8 cellular contexts compared by ENCODE assay signal in the genomic region with DNA sequence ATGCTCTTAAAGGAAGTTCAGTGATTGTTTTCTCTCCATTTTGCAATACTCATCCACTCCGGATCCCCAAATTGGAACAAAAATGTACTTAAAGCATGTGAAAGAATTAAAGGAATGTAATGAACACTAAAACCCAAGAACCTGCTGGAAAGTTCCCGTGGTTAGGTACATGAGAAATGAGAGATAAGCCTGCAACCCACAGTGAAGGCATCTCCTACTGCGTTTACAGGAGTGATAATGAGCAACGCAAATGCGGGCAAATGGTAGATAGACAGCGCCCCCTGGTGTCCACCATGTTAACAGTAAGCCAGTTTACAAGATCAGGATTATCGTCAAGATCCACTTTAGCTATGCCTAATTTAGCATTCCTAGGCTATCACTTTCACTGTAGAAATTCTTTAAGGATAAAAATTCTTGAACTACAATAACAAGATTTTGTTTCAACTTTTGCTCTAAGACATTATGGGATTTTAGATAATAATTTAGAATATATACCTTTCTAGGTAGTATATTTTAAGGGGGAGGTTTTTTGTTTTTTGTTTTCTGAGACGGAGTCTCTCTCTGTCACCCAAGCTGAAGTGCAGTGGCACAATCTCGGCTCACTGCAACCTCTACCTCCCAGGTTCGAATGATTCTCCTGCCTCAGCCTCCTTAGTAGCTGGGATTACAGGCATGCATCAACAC. TPM values are rescaled to one million over a fixed set of nuclear protein-coding genes. Genes with fewer than 3 reads are reported as not detected.
DNase-seq lines count a peak whose midpoint lies in the region; ATAC-seq and TF ChIP-seq lines count a peak whose summit lies in the region.

No MANE protein-coding gene starts in this region.

- no peaks in the 10 kb centered on the region for H3K9me3 ChIP-seq in ascending aorta
- H3K9me3 ChIP-seq in right atrium auricular region: no peaks in the 10 kb centered on the region

- H3K27me3 ChIP-seq in ascending aorta (no peaks in the 10 kb centered on the region), right atrium auricular region (no peaks in the 10 kb centered on the region)

- peaks cover 3% of the 10 kb centered on the region for H3K4me1 Mint-ChIP-seq in T-helper 2 cell treated with Interferon-gamma antibody and Interleukin-4, amounts not matched to agents 5 μg/mL and 100 μg/mL, for 36 hours (ENCODE audit: low read depth)

- no peaks in the 10 kb centered on the region for H3K27me3 Mint-ChIP-seq in T-helper 2 cell treated with Interferon-gamma antibody and Interleukin-4, amounts not matched to agents 5 μg/mL and 100 μg/mL, for 36 hours (ENCODE audit: low read depth)

- no peak overlapping the region for H3K27ac Mint-ChIP-seq in T-helper 2 cell treated with Interferon-gamma antibody and Interleukin-4, amounts not matched to agents 5 μg/mL and 100 μg/mL, for 36 hours

- no peaks in the 10 kb centered on the region for H3K9me3 Mint-ChIP-seq in T-helper 2 cell treated with Interferon-gamma antibody and Interleukin-4, amounts not matched to agents 5 μg/mL and 100 μg/mL, for 36 hours

- peak; percentile 78 to 85 (median 85) for TF ChIP-seq CTCF in ascending aorta (IDR thresholded peaks at IDR 0.05)
- peak; percentile 79 to 93 for TF ChIP-seq CTCF in right atrium auricular region (IDR thresholded peaks at IDR 0.05)

- H3K36me3 ChIP-seq in ascending aorta (peaks cover 36 to 38% of the 10 kb centered on the region in 2 donors), right atrium auricular region (peaks cover 13% of the 10 kb centered on the region)

- intact Hi-C loops in ascending aorta (cut with DNase I): loop anchor here (1.0 to 5.0 kb wide), 4 partner anchors 64 to 276 kb away; partner anchors contain the start of gene SIK2
- intact Hi-C loops in sciatic nerve (cut with DNase I): loop anchor here (10.0 kb wide), 2 partner anchors 57 to 277 kb away; no protein-coding TSS in a partner anchor

- H3K4me3 ChIP-seq in ascending aorta (no peak overlapping the region), right atrium auricular region (no peak overlapping the region)

- peaks cover 0 to 2% of the 10 kb centered on the region in 2 donors for H3K4me1 ChIP-seq in ascending aorta
- H3K4me1 ChIP-seq in right atrium auricular region: no peaks in the 10 kb centered on the region

- no peak overlapping the region for H3K4me3 Mint-ChIP-seq in T-helper 2 cell treated with Interferon-gamma antibody and Interleukin-4, amounts not matched to agents 5 μg/mL and 100 μg/mL, for 36 hours

- H3K27ac ChIP-seq in ascending aorta (no peak overlapping the region), right atrium auricular region (no peak overlapping the region)

- ATAC-seq in HG02588 (IDR thresholded peaks at IDR 0.05; ENCODE audit: unreplicated experiment) (peak; percentile 54), sciatic nerve (peak; percentile 94), GM18870 (IDR thresholded peaks at IDR 0.05; ENCODE audit: unreplicated experiment) (no peak)

- DNase-seq in DMS79 (lab: John Stamatoyannopoulos, UW) (peak; percentile 75), NCI-H1930 (lab: John Stamatoyannopoulos, UW) (peak; percentile 29 to 66), ascending aorta (ENCODE audit: low spot score in 2 of 2) (peak; percentile 54 to 94), right atrium auricular region (ENCODE audit: low spot score) (peak; percentile 96), sciatic nerve (ENCODE audit: low spot score) (peak; percentile 95)
- peak; percentile 75 for DNase-seq in T-helper 2 cell treated with Interferon-gamma antibody and Interleukin-4, amounts not matched to agents 5 μg/mL and 100 μg/mL, for 36 hours (ENCODE audit: low spot score)

- H3K36me3 Mint-ChIP-seq in T-helper 2 cell treated with Interferon-gamma antibody and Interleukin-4, amounts not matched to agents 5 μg/mL and 100 μg/mL, for 36 hours (ENCODE audit: low read depth): peaks cover 18% of the 10 kb centered on the region

RNA-seq across cellular contexts. Expression of gene ALG9, which starts 29.9 kb away (rescaled TPM):
- total RNA-seq in ascending aorta (16.8 TPM), right atrium auricular region (10 to 100 TPM; 22.2 to 32.4 TPM), sciatic nerve (27.6 TPM)

RNA-seq across cellular contexts. Expression of gene FDXACB1, which starts 37.5 kb away (rescaled TPM):
- total RNA-seq in ascending aorta: 0.53 TPM
- total RNA-seq in right atrium auricular region: 1 to 10 TPM in 1 of 2 donors, under 1 TPM in 1; 0.90 to 2.0 TPM
- total RNA-seq in sciatic nerve: 1.7 TPM

RNA-seq across cellular contexts. Expression of gene CFAP68, which starts 37.8 kb away (rescaled TPM):
- total RNA-seq in ascending aorta (not detected), right atrium auricular region (10 to 100 TPM; 27.7 to 40.9 TPM), sciatic nerve (18.8 TPM)

Comparison
In these comparisons a context has a peak if more than half of its experiments do, and no peak if none do; other contexts are left out.
1. RNA of gene CFAP68, which starts 37.8 kb away (total RNA-seq): 27.7 to 40.9 TPM in right atrium auricular region and 18.8 TPM in sciatic nerve (single experiment); not detected in ascending aorta (single experiment); every median in the first group is over 10 times any median in the second.
2. Peak in every context shown above with its lines, with median percentiles within 50 percentile points of each other: DNase-seq.